ENCODE assay signal across 8 cellular contexts in genomic region chr1:228379165-228379460, GRCh38. TPM values are rescaled to one million over a fixed set of nuclear protein-coding genes. Genes with fewer than 3 reads are reported as not detected.
A peak's percentile ranks its signal among the peaks of the same experiment; 100 is the strongest.
DNase-seq lines count a peak whose midpoint lies in the region; ATAC-seq and TF ChIP-seq lines count a peak whose summit lies in the region.

No MANE protein-coding gene starts in this region.

- H3K4me1 Mint-ChIP-seq in nephron, result peaks cover 5% of the 10 kb centered on the region

- peaks cover 5% of the 10 kb centered on the region for H3K36me3 Mint-ChIP-seq in nephron (ENCODE audit: low read depth)

- no peak for TF ChIP-seq CTCF in epithelial cell of proximal tubule (conservative IDR thresholded peaks at IDR 0.05; ENCODE audit: low read depth, low read length)
- no peak for TF ChIP-seq CTCF in nephron (IDR thresholded peaks at IDR 0.05; ENCODE audit: unreplicated experiment in 3 of 3)

- peaks cover 20% of the 10 kb centered on the region for H3K27me3 Mint-ChIP-seq in nephron (ENCODE audit: low read depth)

- DNase-seq in DMS79 (lab: John Stamatoyannopoulos, UW) (peak; percentile 19), NOMO-1 treated with DMSO at 0.1 percent for 48 hours (lab: John Stamatoyannopoulos, UW; ENCODE audit: unreplicated experiment) (peak; percentile 5), epithelial cell of proximal tubule (ENCODE audit: low read depth) (no peak), NCI-H128 (lab: John Stamatoyannopoulos, UW; ENCODE audit: unreplicated experiment) (no peak), SIG-M5 (lab: John Stamatoyannopoulos, UW) (no peak), mucosa of gallbladder (ENCODE audit: low spot score) (no peak)

- peak overlapping the region; percentile 60 for H3K4me3 ChIP-seq in epithelial cell of proximal tubule (ENCODE audit: low read depth, low read length)

- no peaks in the 10 kb centered on the region for H3K9me3 Mint-ChIP-seq in nephron

- no peak for ATAC-seq in HG02642 (IDR thresholded peaks at IDR 0.05; ENCODE audit: poor library complexity, unreplicated experiment)

- peak overlapping the region; percentile 88 to 96 (median 91) for H3K4me3 Mint-ChIP-seq in nephron

- peak overlapping the region; percentile 38 to 81 (median 63) for H3K27ac Mint-ChIP-seq in nephron

RNA-seq across cellular contexts. Expression of gene TRIM11, which starts 27.5 kb away (rescaled TPM):
- 40.2 and 40.3 TPM in 2 replicates for total RNA-seq in epithelial cell of proximal tubule
- total RNA-seq in mucosa of gallbladder, result 33.3 TPM

RNA-seq across cellular contexts. Expression of gene TRIM17, which starts 37.5 kb away (rescaled TPM):
- total RNA-seq in epithelial cell of proximal tubule (1.7 and 10.4 TPM in 2 replicates), mucosa of gallbladder (0.23 TPM)

Comparison
In these comparisons a context has a peak if more than half of its experiments do, and no peak if none do; other contexts are left out.
1. DNase-seq: peak in DMS79 (single experiment) and NOMO-1 treated with DMSO at 0.1 percent for 48 hours (single experiment); none in epithelial cell of proximal tubule (single experiment), NCI-H128 (single experiment), SIG-M5 (single experiment) and mucosa of gallbladder (single experiment).